7 cellular contexts compared by ENCODE assay signal in the genomic region with DNA sequence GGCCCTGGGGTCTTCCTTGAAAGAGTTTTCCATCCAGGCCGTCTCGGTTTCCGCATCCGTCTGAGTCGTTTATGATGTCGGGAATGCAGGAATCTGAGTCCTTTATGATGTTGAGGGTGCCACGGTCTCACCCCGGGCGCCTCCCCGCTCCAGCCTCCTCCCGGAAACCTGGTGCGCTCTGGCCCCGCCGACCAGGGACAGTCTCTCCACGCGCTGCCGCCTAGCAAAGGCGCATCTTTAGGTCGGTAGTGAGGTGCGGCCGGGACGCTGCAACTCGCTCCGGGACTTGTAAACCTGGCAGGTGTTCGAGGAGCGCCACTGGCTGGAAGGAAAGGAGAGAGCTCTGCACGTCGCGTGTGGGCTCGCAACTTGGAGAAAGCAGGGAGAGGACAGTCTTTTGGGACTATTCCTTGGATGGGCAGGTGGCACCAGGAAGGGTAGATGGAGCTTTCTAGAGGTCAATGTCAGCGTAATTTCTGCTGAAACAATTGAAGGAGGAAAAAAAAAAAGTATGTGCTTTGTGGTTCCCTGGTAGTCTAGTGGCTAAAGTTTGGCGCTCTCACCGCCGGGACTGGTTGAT.
DNase-seq lines count a peak whose midpoint lies in the region; ATAC-seq, FAIRE-seq and TF ChIP-seq lines count a peak whose summit lies in the region.
"Not testable (repeated sequence)": the region's sequence is repeated elsewhere in the genome, so short reads cannot be mapped to it uniquely, and the experiment has no call there.

No MANE protein-coding gene starts in this region.

- not testable (repeated sequence) for FAIRE-seq in H1 (lab: Jason Lieb, UNC)

- CTCF ChIA-PET in H1 (lab: Charles Lee; ENCODE audit: partially characterized antibody) = not testable (repeated sequence)

- 5% methylated on average over 23 of the region's 34 CpGs; no CpG with 5 or more reads in 1 of the 2 experiments for WGBS in H1 (ENCODE audit: extremely low coverage in 1 of 2, insufficient coverage in 1 of 2, insufficient read length in 1 of 2, insufficient replicate concordance in 2 of 2, low coverage in 1 of 2, low lambda C conversion rate in 2 of 2, missing lambda C conversion rate in 1 of 2), 2 experiments

- H4K8ac ChIP-seq in H1 (ENCODE audit: extremely low read depth, insufficient read depth, low read length) = not testable (repeated sequence)

- H2BK20ac ChIP-seq in H1 (ENCODE audit: low read length) = not testable (repeated sequence)

- not testable (repeated sequence) for H2AK5ac ChIP-seq in H1 (ENCODE audit: low read depth, low read length)

- not testable (repeated sequence) for H4K91ac ChIP-seq in H1 (replicated peaks; ENCODE audit: insufficient read length, low read length)

- POLR2A ChIA-PET in H1 (lab: Charles Lee; ENCODE audit: partially characterized antibody) = not testable (repeated sequence)

- H3K79me2 ChIP-seq in H1 (ENCODE audit: control insufficient read depth in 1 of 2, insufficient read depth in 2 of 2, low read length in 2 of 2) = not testable (repeated sequence)

- not testable (repeated sequence) for H3K79me1 ChIP-seq in H1 (ENCODE audit: low read depth, low read length)

- not testable (repeated sequence) for H3K4ac ChIP-seq in H1 (replicated peaks; ENCODE audit: insufficient read length, low read depth, low read length)

- H3K23me2 ChIP-seq in H1 (ENCODE audit: low read depth, low read length) = not testable (repeated sequence)

- not testable (repeated sequence) for H3K9me3 Mint-ChIP-seq in activated T-helper 2 cell treated with anti-CD3 and anti-CD28 coated beads, Interferon-gamma antibody, Interleukin-2, Interleukin-4, amounts not matched to agents 10 μg/mL and 5 μg/mL and 100 μg/mL, durations not matched to agents 14 hours and 24 hours and 36 hours

- not testable (repeated sequence) for H2BK15ac ChIP-seq in H1 (ENCODE audit: low read length)

- not testable (repeated sequence) for H3K36me3 Mint-ChIP-seq in T-helper 17 cell (ENCODE audit: low read depth); activated T-helper 2 cell treated with anti-CD3 and anti-CD28 coated beads, Interferon-gamma antibody, Interleukin-2, Interleukin-4, amounts not matched to agents 10 μg/mL and 5 μg/mL and 100 μg/mL, durations not matched to agents 14 hours and 24 hours and 36 hours (ENCODE audit: low read depth)

- not testable (repeated sequence) for TF ChIP-seq POLR2A in H1 (IDR thresholded peaks at IDR 0.05; ENCODE audit: control extremely low read depth in 1 of 2, low read depth in 2 of 2, low read length in 2 of 2)

- not testable (repeated sequence) for H3K36me3 ChIP-seq in H1 (ENCODE audit: control insufficient read depth in 2 of 4, insufficient read depth in 4 of 4, low read length in 3 of 4); iPS-18a (ENCODE audit: control insufficient read depth, low read depth, low read length); mucosa of descending colon (ENCODE audit: low read depth)

- not testable (repeated sequence) for H3K27ac ChIP-seq in H1 (ENCODE audit: low read depth, low read length); iPS-18a (ENCODE audit: low read length)

- H3K9ac ChIP-seq in H1 (replicated peaks in 1 of 4; ENCODE audit: extremely low read depth in 1 of 4, low read depth in 3 of 4, low read length in 3 of 4) = peak overlapping the region in 1 of 4 experiments; percentile 48; a peak in 2 of 7 replicates
- H3K9ac ChIP-seq in iPS-18a (ENCODE audit: low read length) = not testable (repeated sequence)

- TF ChIP-seq EP300 in H1 (IDR thresholded peaks at IDR 0.05; ENCODE audit: borderline replicate concordance in 1 of 2, low read depth in 2 of 2, low read length in 2 of 2) = not testable (repeated sequence)

- H4K5ac ChIP-seq in H1 (ENCODE audit: insufficient read length, low read depth, low read length) = not testable (repeated sequence)

- not testable (repeated sequence) for H2BK120ac ChIP-seq in H1 (replicated peaks; ENCODE audit: low read depth, low read length)

- H3K18ac ChIP-seq in H1 (ENCODE audit: extremely low read depth, low read length) = not testable (repeated sequence)

- H3K27ac Mint-ChIP-seq in T-helper 17 cell; activated T-helper 2 cell treated with anti-CD3 and anti-CD28 coated beads, Interferon-gamma antibody, Interleukin-2, Interleukin-4, amounts not matched to agents 10 μg/mL and 5 μg/mL and 100 μg/mL, durations not matched to agents 14 hours and 24 hours and 36 hours: not testable (repeated sequence)

- not testable (repeated sequence) for H3K27me3 ChIP-seq in H1 (replicated peaks in 1 of 4; ENCODE audit: control insufficient read depth in 3 of 4, extremely low read depth in 1 of 4, insufficient read depth in 3 of 4, low read length in 3 of 4); iPS-18a (ENCODE audit: control insufficient read depth, insufficient read depth, low read length)

- TF ChIP-seq RAD21 in H1 (IDR thresholded peaks at IDR 0.05 in 1 of 2, conservative IDR thresholded peaks at IDR 0.05 in 1 of 2; ENCODE audit: low read depth in 2 of 2, low read length in 2 of 2) = not testable (repeated sequence)

- H3K9me3 ChIP-seq in T-helper 17 cell (ENCODE audit: control insufficient read depth, low read length, poor library complexity, severe bottlenecking); H1 (ENCODE audit: insufficient read depth in 2 of 2, low read depth in 1 of 2, low read length in 1 of 2); iPS-18a (ENCODE audit: control insufficient read depth, low read depth, low read length); mucosa of descending colon: not testable (repeated sequence)

- H2AFZ ChIP-seq in H1 (ENCODE audit: low read length) = not testable (repeated sequence)

- ATAC-seq in T-helper 17 cell = not testable (repeated sequence)
- ATAC-seq in mucosa of descending colon = peak; percentile 55

- not testable (repeated sequence) for H3K56ac ChIP-seq in H1 (replicated peaks; ENCODE audit: insufficient read length, low read depth, low read length)

- DNase-seq in ELF-1 (ENCODE audit: low read depth, low spot score) = peak; percentile 29
- not testable (repeated sequence) for DNase-seq in T-helper 17 cell; activated T-helper 2 cell treated with anti-CD3 and anti-CD28 coated beads, Interferon-gamma antibody, Interleukin-2, Interleukin-4, amounts not matched to agents 10 μg/mL and 5 μg/mL and 100 μg/mL, durations not matched to agents 14 hours and 24 hours and 36 hours (ENCODE audit: low spot score); mucosa of descending colon
- peak in 1 of 2 experiments; percentile 54 for DNase-seq in H1 (ENCODE audit: low read depth in 1 of 2, low spot score in 2 of 2)
- DNase-seq in stimulated activated CD4-positive, alpha-beta T cell treated with anti-CD3 and anti-CD28 coated beads, Interleukin-15, amount 100 ng/mL, for 24 hours = peak; percentile 18

- H3K27me3 Mint-ChIP-seq in T-helper 17 cell = peaks cover 20% of the 10 kb centered on the region
- peaks cover 15% of the 10 kb centered on the region for H3K27me3 Mint-ChIP-seq in activated T-helper 2 cell treated with anti-CD3 and anti-CD28 coated beads, Interferon-gamma antibody, Interleukin-2, Interleukin-4, amounts not matched to agents 10 μg/mL and 5 μg/mL and 100 μg/mL, durations not matched to agents 14 hours and 24 hours and 36 hours (ENCODE audit: low read depth)

- not testable (repeated sequence) for H3K14ac ChIP-seq in H1 (ENCODE audit: insufficient read length)

- H3K4me3 Mint-ChIP-seq in T-helper 17 cell = peak overlapping the region; percentile 10
- H3K4me3 Mint-ChIP-seq in activated T-helper 2 cell treated with anti-CD3 and anti-CD28 coated beads, Interferon-gamma antibody, Interleukin-2, Interleukin-4, amounts not matched to agents 10 μg/mL and 5 μg/mL and 100 μg/mL, durations not matched to agents 14 hours and 24 hours and 36 hours (ENCODE audit: low read depth) = peak overlapping the region; percentile 26

- H3K4me3 ChIP-seq in H1 (ENCODE audit: extremely low read depth in 1 of 4, insufficient read depth in 2 of 4, low read depth in 3 of 4, low read length in 4 of 4) (peak overlapping the region in 2 of 4 experiments; percentile 25 to 51; a peak in 3 of 8 replicates), iPS-18a (ENCODE audit: low read length) (peak overlapping the region; percentile 27)
- not testable (repeated sequence) for H3K4me3 ChIP-seq in mucosa of descending colon

- not testable (repeated sequence) for H3K4me1 Mint-ChIP-seq in T-helper 17 cell
- peaks cover 10% of the 10 kb centered on the region for H3K4me1 Mint-ChIP-seq in activated T-helper 2 cell treated with anti-CD3 and anti-CD28 coated beads, Interferon-gamma antibody, Interleukin-2, Interleukin-4, amounts not matched to agents 10 μg/mL and 5 μg/mL and 100 μg/mL, durations not matched to agents 14 hours and 24 hours and 36 hours (ENCODE audit: low read depth)

- not testable (repeated sequence) for H3K4me1 ChIP-seq in H1 (replicated peaks in 1 of 4; ENCODE audit: control insufficient read depth in 3 of 4, insufficient read depth in 4 of 4, low read length in 3 of 4); iPS-18a (ENCODE audit: control insufficient read depth, low read depth, low read length); mucosa of descending colon (ENCODE audit: low read depth)

- peak overlapping the region; percentile 53 to 64 for H3K4me2 ChIP-seq in H1 (ENCODE audit: insufficient read depth in 1 of 2, low read depth in 2 of 2, low read length in 2 of 2)

- not testable (repeated sequence) for TF ChIP-seq CTCF in H1 (IDR thresholded peaks at IDR 0.05; ENCODE audit: control extremely low read depth in 1 of 3, insufficient read depth in 1 of 3, low read depth in 1 of 3, low read length in 3 of 3); mucosa of descending colon (IDR thresholded peaks at IDR 0.05)

- H3K23ac ChIP-seq in H1 (ENCODE audit: insufficient read length) = not testable (repeated sequence)

- not testable (repeated sequence) for H2BK12ac ChIP-seq in H1 (ENCODE audit: low read depth, low read length)

- intact Hi-C loops in activated T-helper 2 cell treated with anti-CD3 and anti-CD28 coated beads, Interferon-gamma antibody, Interleukin-2, Interleukin-4, amounts not matched to agents 10 μg/mL and 5 μg/mL and 100 μg/mL, durations not matched to agents 14 hours and 24 hours and 36 hours (cut with micrococcal nuclease); mucosa of descending colon (cut with DNase I, micrococcal nuclease): not testable (repeated sequence)

- not testable (repeated sequence) for H2BK5ac ChIP-seq in H1 (ENCODE audit: low read depth, low read length)

- H4K20me1 ChIP-seq in H1 (replicated peaks in 1 of 2; ENCODE audit: control insufficient read depth in 1 of 2, insufficient read depth in 2 of 2, low read length in 2 of 2) = not testable (repeated sequence)

TF ChIP-seq in H1, 55 proteins besides CTCF, POLR2A, EP300 and RAD21:
- peak; percentile 9 for TF ChIP-seq EZH2 (IDR thresholded peaks at IDR 0.05; ENCODE audit: low read depth, low read length, severe bottlenecking)
